ENCODE assay signal across 22 cellular contexts in the genomic region with DNA sequence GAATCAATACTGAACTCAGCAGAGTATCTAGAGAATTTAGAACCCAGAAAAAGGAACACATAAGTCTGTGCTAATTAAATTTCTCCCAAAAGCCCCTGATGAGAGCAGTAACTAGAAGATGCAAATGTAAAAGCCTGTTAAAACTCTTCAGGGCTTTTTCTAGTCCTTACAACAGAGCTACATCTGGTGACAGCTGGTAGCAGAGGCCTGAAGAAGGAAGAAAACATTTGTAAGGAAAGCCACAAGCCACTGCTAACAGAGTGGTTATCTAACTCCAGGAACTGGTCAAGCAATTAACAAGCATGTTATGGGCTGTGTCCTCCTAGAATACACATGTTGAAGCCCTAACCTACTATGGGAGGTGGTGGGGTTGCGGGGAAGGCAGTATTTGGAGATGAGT. TPM values are rescaled to one million over a fixed set of nuclear protein-coding genes. Genes with fewer than 3 reads are reported as not detected.
"Had no signal": no experiment of that assay in that cellular context is flagged by ENCODE, and none has a peak within 500 bp of the region (broad histone marks: within the 10 kb centered on the region; RNA-seq: fewer than 3 reads in every experiment).

No MANE protein-coding gene starts in this region.

- H3K9me3 ChIP-seq: colonic mucosa, esophagus squamous epithelium, gastrocnemius medialis, lower lobe of right lung, mucosa of descending colon had no signal

- H3K27ac ChIP-seq: colonic mucosa, epithelial cell of prostate, esophagus squamous epithelium, gastrocnemius medialis, left lung, lower lobe of right lung had no signal

- H3K27me3 ChIP-seq: colonic mucosa, esophagus squamous epithelium, gastrocnemius medialis, heart right ventricle, left lung had no signal

- ATAC-seq: effector memory CD8-positive, alpha-beta T cell; esophagus mucosa; gastrocnemius medialis; left cardiac atrium; left lung; lower lobe of right lung; mucosa of descending colon; naive thymus-derived CD4-positive, alpha-beta T cell had no signal

- H3K36me3 ChIP-seq: colonic mucosa, gastrocnemius medialis, left lung, lower lobe of right lung had no signal

- H3K4me3 ChIP-seq: colonic mucosa, esophagus squamous epithelium, gastrocnemius medialis, heart right ventricle, left lung, lower lobe of right lung, mucosa of descending colon had no signal

- H3K4me1 ChIP-seq: colonic mucosa, esophagus squamous epithelium, gastrocnemius medialis, left lung, lower lobe of right lung had no signal

- DNase-seq: colonic mucosa; cortex of kidney; effector CD8-positive, alpha-beta T cell; effector memory CD8-positive, alpha-beta T cell; endodermal cell; erythroblast; esophagus squamous epithelium; foreskin fibroblast; foreskin melanocyte; gastrocnemius medialis; glutamatergic neuron; head of caudate nucleus; heart right ventricle; hippocampal formation; left cardiac atrium; left lung; lower lobe of right lung; mesenchymal stem cell; mucosa of descending colon; naive thymus-derived CD4-positive, alpha-beta T cell had no signal

RNA-seq across cellular contexts. Expression of gene ITIH5, which starts 24.2 kb away (rescaled TPM):
- total RNA-seq: naive thymus-derived CD4-positive, alpha-beta T cell had no signal
